Comparison of ENCODE assay signal across 1 cellular context in genomic region chr21:35266546-35266945, GRCh38.
TF ChIP-seq lines count a peak whose summit lies in the region.

No MANE protein-coding gene starts in this region.

TF ChIP-seq in HCT116, 20 proteins besides CTCF, POLR2A, EP300 and RAD21:
- TF ChIP-seq TCF7L2 (IDR thresholded peaks at IDR 0.05; ENCODE audit: borderline replicate concordance, extremely low read depth, insufficient read depth, insufficient read length) (no peak), SRF (IDR thresholded peaks at IDR 0.05; ENCODE audit: low read depth) (no peak)
